In genomic region chr15:90829942-90830440, GRCh38 we compare ENCODE assay signal across 10 cellular contexts. TPM values are rescaled to one million over a fixed set of nuclear protein-coding genes. Genes with fewer than 3 reads are reported as not detected.
DNase-seq lines count a peak whose midpoint lies in the region; ATAC-seq, FAIRE-seq and TF ChIP-seq lines count a peak whose summit lies in the region.
"Had no signal": no experiment of that assay in that cellular context is flagged by ENCODE, and none has a peak within 500 bp of the region (broad histone marks: within the 10 kb centered on the region; RNA-seq: fewer than 3 reads in every experiment).

No MANE protein-coding gene starts in this region.

- POLR2A ChIA-PET in GM10248 (lab: Yijun Ruan, JAX): no interaction called here

- no peaks in the 10 kb centered on the region for H3K36me3 ChIP-seq in pancreas

- H3K27ac ChIP-seq in HL-60 (replicated peaks) (peak overlapping the region; percentile 68), pancreas (peak overlapping the region in 2 of 4 donors; percentile 41 to 44)

- CTCF ChIA-PET in GM10248 (lab: Yijun Ruan, JAX): interaction anchor here (0.7 to 1.5 kb wide), 6 partner anchors 10 to 61 kb away, joined by 3 to 4 read pairs (median 4); no protein-coding TSS in a partner anchor

- H3K27me3 ChIP-seq in HL-60 (ENCODE audit: insufficient read depth, poor library complexity, severe bottlenecking): no peaks in the 10 kb centered on the region
- no peaks in the 10 kb centered on the region for H3K27me3 ChIP-seq in pancreas

- no peaks in the 10 kb centered on the region for H3K4me1 ChIP-seq in pancreas

- peak; percentile 87 to 89 for ATAC-seq in activated naive CD4-positive, alpha-beta T cell treated with anti-CD3 and anti-CD28 coated beads, Interleukin-2, amount 50 U/mL, for 72 hours
- ATAC-seq in pancreas: peak in 3 of 4 donors; percentile 63 to 80 (median 78)
- no peak for ATAC-seq in HG03139 (IDR thresholded peaks at IDR 0.05; ENCODE audit: unreplicated experiment)
- no peak for ATAC-seq in GM21360 (IDR thresholded peaks at IDR 0.05; ENCODE audit: unreplicated experiment)

- H3K9me3 ChIP-seq in pancreas: no peaks in the 10 kb centered on the region

- H3K4me3 ChIP-seq in HL-60 (replicated peaks; ENCODE audit: insufficient read depth, low read length) (no peak overlapping the region), pancreas (no peak overlapping the region)

- TF ChIP-seq CTCF in GM10248 (IDR thresholded peaks at IDR 0.05; ENCODE audit: control extremely low read depth, extremely low read depth, low read depth, missing control alignments) (no peak), HL-60 (IDR thresholded peaks at IDR 0.05; ENCODE audit: insufficient read depth, low read length) (no peak), pancreas (IDR thresholded peaks at IDR 0.05) (no peak)

- intact Hi-C loops in pancreas (cut with DNase I): no loop called here

- peak; percentile 62 for DNase-seq in GM10248 (ENCODE audit: extremely low spot score)
- peak; percentile 57 to 91 for DNase-seq in HL-60 (ENCODE audit: low read depth in 1 of 2, low spot score in 1 of 2)
- DNase-seq in activated naive CD4-positive, alpha-beta T cell treated with anti-CD3 and anti-CD28 coated beads, Interleukin-2, amount 50 U/mL, for 72 hours (ENCODE audit: low spot score in 2 of 2): peak; percentile 73 to 88
- no peak for DNase-seq in pancreas
- no peak for DNase-seq in HuH-7.5 (ENCODE audit: low spot score)
- no peak for DNase-seq in DMS153 treated with DMSO at 0.1 percent for 48 hours (lab: John Stamatoyannopoulos, UW; ENCODE audit: unreplicated experiment)
- DNase-seq: NCI-H2029 had no signal

- peaks cover 3 to 7% of the 10 kb centered on the region in 2 donors for H3K9me3 Mint-ChIP-seq in activated naive CD4-positive, alpha-beta T cell treated with anti-CD3 and anti-CD28 coated beads, Interleukin-2, amount 50 U/mL, for 72 hours

- 77 to 80% methylated on average over 15 of the region's 15 CpGs for WGBS in pancreas, 2 donors

- H3K36me3 Mint-ChIP-seq in activated naive CD4-positive, alpha-beta T cell treated with anti-CD3 and anti-CD28 coated beads, Interleukin-2, amount 50 U/mL, for 72 hours: peaks cover 16 to 49% of the 10 kb centered on the region in 2 donors

- no peak for FAIRE-seq in pancreas (lab: Jason Lieb, UNC)
- FAIRE-seq: astrocyte had no signal

- H3K27ac Mint-ChIP-seq in activated naive CD4-positive, alpha-beta T cell treated with anti-CD3 and anti-CD28 coated beads, Interleukin-2, amount 50 U/mL, for 72 hours: peak overlapping the region; percentile 98 to 100

RNA-seq across cellular contexts. Expression of gene FURIN, which starts 38.4 kb away (rescaled TPM):
- total RNA-seq in activated naive CD4-positive, alpha-beta T cell treated with anti-CD3 and anti-CD28 coated beads, Interleukin-2, amount 50 U/mL, for 72 hours: 100 to 1,000 TPM; 381 to 721 TPM
- total RNA-seq in pancreas: 100 to 1,000 TPM in 3 of 6 donors, 10 to 100 TPM in 3; 50.3 to 106 (median 98.8) TPM
- polyA plus RNA-seq in pancreas: 10 to 100 TPM; 52.5 to 67.7 TPM

RNA-seq across cellular contexts. Expression of gene FES, which starts 54.3 kb away (rescaled TPM):
- 10 to 100 TPM; 83.9 to 91.4 TPM for total RNA-seq in activated naive CD4-positive, alpha-beta T cell treated with anti-CD3 and anti-CD28 coated beads, Interleukin-2, amount 50 U/mL, for 72 hours
- total RNA-seq in pancreas: 10 to 100 TPM in 1 of 6 donors, 1 to 10 TPM in 5; 3.9 to 23.0 (median 8.6) TPM
- polyA plus RNA-seq in pancreas: 10 to 100 TPM; 24.4 to 26.5 TPM

Comparison
In these comparisons a context has a peak if more than half of its experiments do, and no peak if none do; other contexts are left out.
1. DNase-seq: peak in GM10248 (single experiment), HL-60 (2 of 2) and activated naive CD4-positive, alpha-beta T cell treated with anti-CD3 and anti-CD28 coated beads, Interleukin-2, amount 50 U/mL, for 72 hours (2 of 2); none in pancreas (0 of 6), HuH-7.5 (single experiment) and DMS153 treated with DMSO at 0.1 percent for 48 hours (single experiment).
2. ATAC-seq: peak in activated naive CD4-positive, alpha-beta T cell treated with anti-CD3 and anti-CD28 coated beads, Interleukin-2, amount 50 U/mL, for 72 hours (2 of 2) and pancreas (3 of 4); none in HG03139 (single experiment) and GM21360 (single experiment).